Comparison of ENCODE assay signal across 1 cellular context in the genomic region with DNA sequence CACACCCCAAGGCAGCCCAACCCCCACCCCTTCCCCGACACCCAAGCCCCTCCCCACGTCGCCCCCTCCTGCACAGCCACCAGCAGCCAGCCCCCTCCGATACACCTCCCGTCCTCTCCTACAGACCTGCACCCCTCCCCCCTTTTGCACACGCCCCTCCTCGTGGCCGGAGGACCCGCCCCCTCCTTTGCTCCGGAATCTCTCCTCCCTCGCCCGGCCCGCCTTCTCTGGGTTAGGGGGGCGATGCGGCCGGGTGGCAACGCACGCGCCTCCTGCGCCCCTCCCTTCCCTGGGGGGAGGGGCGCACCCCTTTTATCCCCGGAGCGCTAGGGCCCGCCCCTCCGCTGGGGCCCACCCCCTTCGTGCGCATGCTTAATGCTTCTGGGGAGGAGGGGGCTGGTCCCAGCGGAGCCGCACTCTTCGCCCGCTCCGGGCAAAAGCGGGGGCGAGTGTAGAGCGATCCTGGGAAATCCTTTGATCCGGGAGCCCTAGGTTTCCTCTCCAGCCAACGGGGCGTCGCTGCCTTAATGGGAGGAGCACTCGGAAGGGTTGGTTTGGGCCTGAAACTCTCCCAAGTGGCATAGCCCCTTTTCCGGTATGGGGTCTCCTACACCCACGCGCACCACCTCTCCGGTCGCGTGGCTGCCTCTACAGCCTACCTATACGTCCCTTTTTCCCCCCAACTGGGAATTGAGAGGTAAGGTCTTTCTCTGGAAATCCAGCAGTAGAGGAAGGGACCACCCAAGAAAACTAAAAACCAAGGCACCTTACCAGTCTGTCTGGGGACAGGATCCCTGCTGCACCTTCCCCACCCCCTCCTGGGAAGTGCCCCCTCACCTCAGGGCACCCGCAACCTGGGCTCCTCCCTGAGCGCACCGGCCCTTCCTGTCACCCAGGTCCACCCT.
TF ChIP-seq lines count a peak whose summit lies in the region.

No MANE protein-coding gene starts in this region.

TF ChIP-seq in K562, 482 proteins besides CTCF, POLR2A, EP300 and RAD21 (continued from another document and continues in another):
- TF ChIP-seq, protein P1, sequence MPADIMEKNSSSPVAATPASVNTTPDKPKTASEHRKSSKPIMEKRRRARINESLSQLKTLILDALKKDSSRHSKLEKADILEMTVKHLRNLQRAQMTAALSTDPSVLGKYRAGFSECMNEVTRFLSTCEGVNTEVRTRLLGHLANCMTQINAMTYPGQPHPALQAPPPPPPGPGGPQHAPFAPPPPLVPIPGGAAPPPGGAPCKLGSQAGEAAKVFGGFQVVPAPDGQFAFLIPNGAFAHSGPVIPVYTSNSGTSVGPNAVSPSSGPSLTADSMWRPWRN (IDR thresholded peaks at IDR 0.05; ENCODE audit: low read depth): peak; percentile 60; the same call in 1 of the 2 replicates
- no peak for TF ChIP-seq ZSCAN29 (IDR thresholded peaks at IDR 0.05)
- peak; percentile 56 for TF ChIP-seq NEUROD1 (IDR thresholded peaks at IDR 0.05; ENCODE audit: borderline replicate concordance, low read depth, low read length, partially characterized antibody)
- TF ChIP-seq, protein P2, sequence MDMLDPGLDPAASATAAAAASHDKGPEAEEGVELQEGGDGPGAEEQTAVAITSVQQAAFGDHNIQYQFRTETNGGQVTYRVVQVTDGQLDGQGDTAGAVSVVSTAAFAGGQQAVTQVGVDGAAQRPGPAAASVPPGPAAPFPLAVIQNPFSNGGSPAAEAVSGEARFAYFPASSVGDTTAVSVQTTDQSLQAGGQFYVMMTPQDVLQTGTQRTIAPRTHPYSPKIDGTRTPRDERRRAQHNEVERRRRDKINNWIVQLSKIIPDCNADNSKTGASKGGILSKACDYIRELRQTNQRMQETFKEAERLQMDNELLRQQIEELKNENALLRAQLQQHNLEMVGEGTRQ (CRISPR knock-in tag; IDR thresholded peaks at IDR 0.05): no peak
- TF ChIP-seq CCAR2 (IDR thresholded peaks at IDR 0.05; ENCODE audit: low read depth, low read length): no peak
- no peak for TF ChIP-seq SNRNP70 (optimal IDR thresholded peaks at IDR 0.05; ENCODE audit: low read depth, low read length)
- TF ChIP-seq ZFX (CRISPR knock-in tag; IDR thresholded peaks at IDR 0.05): peak; percentile 11; the same call in 1 of the 2 replicates
- TF ChIP-seq, protein P3, sequence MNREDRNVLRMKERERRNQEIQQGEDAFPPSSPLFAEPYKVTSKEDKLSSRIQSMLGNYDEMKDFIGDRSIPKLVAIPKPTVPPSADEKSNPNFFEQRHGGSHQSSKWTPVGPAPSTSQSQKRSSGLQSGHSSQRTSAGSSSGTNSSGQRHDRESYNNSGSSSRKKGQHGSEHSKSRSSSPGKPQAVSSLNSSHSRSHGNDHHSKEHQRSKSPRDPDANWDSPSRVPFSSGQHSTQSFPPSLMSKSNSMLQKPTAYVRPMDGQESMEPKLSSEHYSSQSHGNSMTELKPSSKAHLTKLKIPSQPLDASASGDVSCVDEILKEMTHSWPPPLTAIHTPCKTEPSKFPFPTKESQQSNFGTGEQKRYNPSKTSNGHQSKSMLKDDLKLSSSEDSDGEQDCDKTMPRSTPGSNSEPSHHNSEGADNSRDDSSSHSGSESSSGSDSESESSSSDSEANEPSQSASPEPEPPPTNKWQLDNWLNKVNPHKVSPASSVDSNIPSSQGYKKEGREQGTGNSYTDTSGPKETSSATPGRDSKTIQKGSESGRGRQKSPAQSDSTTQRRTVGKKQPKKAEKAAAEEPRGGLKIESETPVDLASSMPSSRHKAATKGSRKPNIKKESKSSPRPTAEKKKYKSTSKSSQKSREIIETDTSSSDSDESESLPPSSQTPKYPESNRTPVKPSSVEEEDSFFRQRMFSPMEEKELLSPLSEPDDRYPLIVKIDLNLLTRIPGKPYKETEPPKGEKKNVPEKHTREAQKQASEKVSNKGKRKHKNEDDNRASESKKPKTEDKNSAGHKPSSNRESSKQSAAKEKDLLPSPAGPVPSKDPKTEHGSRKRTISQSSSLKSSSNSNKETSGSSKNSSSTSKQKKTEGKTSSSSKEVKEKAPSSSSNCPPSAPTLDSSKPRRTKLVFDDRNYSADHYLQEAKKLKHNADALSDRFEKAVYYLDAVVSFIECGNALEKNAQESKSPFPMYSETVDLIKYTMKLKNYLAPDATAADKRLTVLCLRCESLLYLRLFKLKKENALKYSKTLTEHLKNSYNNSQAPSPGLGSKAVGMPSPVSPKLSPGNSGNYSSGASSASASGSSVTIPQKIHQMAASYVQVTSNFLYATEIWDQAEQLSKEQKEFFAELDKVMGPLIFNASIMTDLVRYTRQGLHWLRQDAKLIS (CRISPR knock-in tag; IDR thresholded peaks at IDR 0.05): no peak
- no peak for TF ChIP-seq SMARCC2 (IDR thresholded peaks at IDR 0.05; ENCODE audit: low read depth)
- TF ChIP-seq, protein P4, sequence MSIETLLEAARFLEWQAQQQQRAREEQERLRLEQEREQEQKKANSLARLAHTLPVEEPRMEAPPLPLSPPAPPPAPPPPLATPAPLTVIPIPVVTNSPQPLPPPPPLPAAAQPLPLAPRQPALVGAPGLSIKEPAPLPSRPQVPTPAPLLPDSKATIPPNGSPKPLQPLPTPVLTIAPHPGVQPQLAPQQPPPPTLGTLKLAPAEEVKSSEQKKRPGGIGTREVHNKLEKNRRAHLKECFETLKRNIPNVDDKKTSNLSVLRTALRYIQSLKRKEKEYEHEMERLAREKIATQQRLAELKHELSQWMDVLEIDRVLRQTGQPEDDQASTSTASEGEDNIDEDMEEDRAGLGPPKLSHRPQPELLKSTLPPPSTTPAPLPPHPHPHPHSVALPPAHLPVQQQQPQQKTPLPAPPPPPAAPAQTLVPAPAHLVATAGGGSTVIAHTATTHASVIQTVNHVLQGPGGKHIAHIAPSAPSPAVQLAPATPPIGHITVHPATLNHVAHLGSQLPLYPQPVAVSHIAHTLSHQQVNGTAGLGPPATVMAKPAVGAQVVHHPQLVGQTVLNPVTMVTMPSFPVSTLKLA (conservative IDR thresholded peaks at IDR 0.05): peak; percentile 96 to 97
- TF ChIP-seq JUND (IDR thresholded peaks at IDR 0.05; ENCODE audit: borderline replicate concordance, low read depth, low read length): no peak
- TF ChIP-seq JUND (tag; IDR thresholded peaks at IDR 0.05; ENCODE audit: borderline replicate concordance, low read depth, low read length): no peak
- no peak for TF ChIP-seq ZEB2 (IDR thresholded peaks at IDR 0.05)
- TF ChIP-seq ZKSCAN3 (CRISPR knock-in tag; IDR thresholded peaks at IDR 0.05): no peak
- no peak for TF ChIP-seq ZNF354B (CRISPR knock-in tag; IDR thresholded peaks at IDR 0.05)
- TF ChIP-seq ZNF174 (CRISPR knock-in tag; IDR thresholded peaks at IDR 0.05): no peak
- TF ChIP-seq MYNN (IDR thresholded peaks at IDR 0.05): no peak; the same call in 1 of the 2 replicates
- TF ChIP-seq MYNN (CRISPR knock-in tag; IDR thresholded peaks at IDR 0.05): no peak
- TF ChIP-seq HSF4 (CRISPR knock-in tag; IDR thresholded peaks at IDR 0.05; ENCODE audit: borderline replicate concordance): no peak
- 0 out of 4 replicates have a peak, but pooled peaks of 1 of the 2 experiments have one; percentile 24 for TF ChIP-seq NONO (IDR thresholded peaks at IDR 0.05; ENCODE audit: low read depth in 2 of 2, low read length in 1 of 2)
- TF ChIP-seq ZSCAN32 (CRISPR knock-in tag; IDR thresholded peaks at IDR 0.05): no peak
- TF ChIP-seq HNRNPL (IDR thresholded peaks at IDR 0.05; ENCODE audit: low read depth, low read length): 0 out of 2 replicates have a peak, but pooled peaks have one; percentile 57
- no peak for TF ChIP-seq PYGO2 (tag; IDR thresholded peaks at IDR 0.05)
- TF ChIP-seq FOXA3 (CRISPR knock-in tag; conservative IDR thresholded peaks at IDR 0.05 in 1 of 2, IDR thresholded peaks at IDR 0.05 in 1 of 2): 0 out of 4 replicates have a peak, but pooled peaks of 1 of the 2 experiments have one; percentile 29
- TF ChIP-seq L3MBTL2 (IDR thresholded peaks at IDR 0.05): peak; percentile 38
- no peak for TF ChIP-seq ZNF408 (CRISPR knock-in tag; IDR thresholded peaks at IDR 0.05; ENCODE audit: low read depth)
- peak; percentile 51; the same call in 1 of the 2 replicates for TF ChIP-seq PHF8 (IDR thresholded peaks at IDR 0.05; ENCODE audit: borderline replicate concordance, low read length)
- no peak for TF ChIP-seq ZNF766 (CRISPR knock-in tag; conservative IDR thresholded peaks at IDR 0.05)
- no peak for TF ChIP-seq YBX1 (IDR thresholded peaks at IDR 0.05)
- no peak for TF ChIP-seq NFATC3 (IDR thresholded peaks at IDR 0.05)
- no peak for TF ChIP-seq U2AF1 (optimal IDR thresholded peaks at IDR 0.05; ENCODE audit: low read depth, low read length)
- TF ChIP-seq SIRT6 (IDR thresholded peaks at IDR 0.05; ENCODE audit: low read depth, low read length): no peak
- TF ChIP-seq, protein P5, sequence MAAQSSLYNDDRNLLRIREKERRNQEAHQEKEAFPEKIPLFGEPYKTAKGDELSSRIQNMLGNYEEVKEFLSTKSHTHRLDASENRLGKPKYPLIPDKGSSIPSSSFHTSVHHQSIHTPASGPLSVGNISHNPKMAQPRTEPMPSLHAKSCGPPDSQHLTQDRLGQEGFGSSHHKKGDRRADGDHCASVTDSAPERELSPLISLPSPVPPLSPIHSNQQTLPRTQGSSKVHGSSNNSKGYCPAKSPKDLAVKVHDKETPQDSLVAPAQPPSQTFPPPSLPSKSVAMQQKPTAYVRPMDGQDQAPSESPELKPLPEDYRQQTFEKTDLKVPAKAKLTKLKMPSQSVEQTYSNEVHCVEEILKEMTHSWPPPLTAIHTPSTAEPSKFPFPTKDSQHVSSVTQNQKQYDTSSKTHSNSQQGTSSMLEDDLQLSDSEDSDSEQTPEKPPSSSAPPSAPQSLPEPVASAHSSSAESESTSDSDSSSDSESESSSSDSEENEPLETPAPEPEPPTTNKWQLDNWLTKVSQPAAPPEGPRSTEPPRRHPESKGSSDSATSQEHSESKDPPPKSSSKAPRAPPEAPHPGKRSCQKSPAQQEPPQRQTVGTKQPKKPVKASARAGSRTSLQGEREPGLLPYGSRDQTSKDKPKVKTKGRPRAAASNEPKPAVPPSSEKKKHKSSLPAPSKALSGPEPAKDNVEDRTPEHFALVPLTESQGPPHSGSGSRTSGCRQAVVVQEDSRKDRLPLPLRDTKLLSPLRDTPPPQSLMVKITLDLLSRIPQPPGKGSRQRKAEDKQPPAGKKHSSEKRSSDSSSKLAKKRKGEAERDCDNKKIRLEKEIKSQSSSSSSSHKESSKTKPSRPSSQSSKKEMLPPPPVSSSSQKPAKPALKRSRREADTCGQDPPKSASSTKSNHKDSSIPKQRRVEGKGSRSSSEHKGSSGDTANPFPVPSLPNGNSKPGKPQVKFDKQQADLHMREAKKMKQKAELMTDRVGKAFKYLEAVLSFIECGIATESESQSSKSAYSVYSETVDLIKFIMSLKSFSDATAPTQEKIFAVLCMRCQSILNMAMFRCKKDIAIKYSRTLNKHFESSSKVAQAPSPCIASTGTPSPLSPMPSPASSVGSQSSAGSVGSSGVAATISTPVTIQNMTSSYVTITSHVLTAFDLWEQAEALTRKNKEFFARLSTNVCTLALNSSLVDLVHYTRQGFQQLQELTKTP (IDR thresholded peaks at IDR 0.05; ENCODE audit: low read depth in 1 of 2, partially characterized antibody in 2 of 2): no peak
